Comparison of ENCODE assay signal across 1 cellular context in the genomic region with DNA sequence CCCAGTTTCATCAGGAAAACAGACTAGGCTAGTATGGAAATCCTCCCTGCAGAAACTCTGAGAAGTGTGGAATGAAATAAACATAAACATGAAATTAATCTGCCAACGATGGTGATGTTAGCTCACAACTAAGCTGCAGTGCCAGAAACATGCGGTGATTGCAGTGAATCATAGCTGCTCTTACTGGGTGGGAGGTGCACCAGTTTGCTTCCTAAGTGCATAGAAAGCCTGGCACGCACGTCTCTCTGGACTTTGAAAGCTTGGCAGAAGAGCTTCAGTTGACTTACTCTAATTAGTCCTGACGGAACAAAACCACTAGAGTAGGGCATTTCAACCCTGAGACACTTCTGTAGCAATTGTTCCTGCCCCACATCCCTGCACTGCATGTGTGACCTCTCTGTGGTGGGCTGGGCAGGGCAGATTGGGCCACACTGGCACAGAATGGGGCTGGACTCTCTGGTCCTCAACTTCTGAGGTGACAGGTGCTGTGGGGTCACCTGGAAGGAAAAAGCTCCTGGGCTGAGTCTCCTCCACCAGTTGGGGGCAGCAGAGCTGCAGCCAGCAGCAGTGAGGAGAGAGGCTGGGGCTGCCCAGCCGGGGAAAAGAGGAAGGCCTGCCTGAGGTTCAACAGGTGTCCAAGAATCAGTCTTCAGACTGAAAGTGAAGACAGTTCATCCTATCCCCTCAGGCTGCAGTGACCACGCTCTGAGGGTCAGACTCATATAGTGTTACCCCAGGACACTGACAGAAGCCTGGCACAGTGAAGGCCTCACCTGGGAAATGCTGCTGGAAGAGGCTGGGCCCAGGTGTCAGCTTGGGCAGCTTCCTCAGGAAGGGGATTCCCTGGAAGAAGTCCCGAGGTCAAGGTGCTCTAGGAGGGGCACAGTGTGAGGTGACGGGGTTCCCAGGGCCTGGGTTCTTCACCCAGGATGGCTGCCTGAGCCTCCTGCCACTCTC.
TF ChIP-seq lines count a peak whose summit lies in the region.

No MANE protein-coding gene starts in this region.

TF ChIP-seq in IMR-90, 13 proteins besides CTCF, POLR2A, EP300 and RAD21:
- TF ChIP-seq, protein P1, sequence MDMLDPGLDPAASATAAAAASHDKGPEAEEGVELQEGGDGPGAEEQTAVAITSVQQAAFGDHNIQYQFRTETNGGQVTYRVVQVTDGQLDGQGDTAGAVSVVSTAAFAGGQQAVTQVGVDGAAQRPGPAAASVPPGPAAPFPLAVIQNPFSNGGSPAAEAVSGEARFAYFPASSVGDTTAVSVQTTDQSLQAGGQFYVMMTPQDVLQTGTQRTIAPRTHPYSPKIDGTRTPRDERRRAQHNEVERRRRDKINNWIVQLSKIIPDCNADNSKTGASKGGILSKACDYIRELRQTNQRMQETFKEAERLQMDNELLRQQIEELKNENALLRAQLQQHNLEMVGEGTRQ (IDR thresholded peaks at IDR 0.05; ENCODE audit: low read depth, low read length): no peak
- TF ChIP-seq RFX5 (IDR thresholded peaks at IDR 0.05; ENCODE audit: low read depth, low read length) (no peak), BHLHE40 (IDR thresholded peaks at IDR 0.05; ENCODE audit: low read depth, low read length) (peak; percentile 72), FOS (IDR thresholded peaks at IDR 0.05; ENCODE audit: low read depth, low read length) (peak; percentile 19; the same call in 1 of the 2 replicates)
